Comparison of ENCODE assay signal across 11 cellular contexts in genomic region chr12:54005531-54005852, GRCh38. TPM values are rescaled to one million over a fixed set of nuclear protein-coding genes. Genes with fewer than 3 reads are reported as not detected.
DNase-seq lines count a peak whose midpoint lies in the region; ATAC-seq lines count a peak whose summit lies in the region.
"Had no signal": no experiment of that assay in that cellular context is flagged by ENCODE, and none has a peak within 500 bp of the region (broad histone marks: within the 10 kb centered on the region; RNA-seq: fewer than 3 reads in every experiment).

No MANE protein-coding gene starts in this region.

- H3K4me1 ChIP-seq in adipocyte (ENCODE audit: control insufficient read depth, insufficient read depth, low read length) (peaks cover 53% of the 10 kb centered on the region), aorta (ENCODE audit: control insufficient read depth in 1 of 2, insufficient read depth in 2 of 2, low read length in 2 of 2) (no peaks in the 10 kb centered on the region)
- H3K4me1 ChIP-seq in naive thymus-derived CD4-positive, alpha-beta T cell (ENCODE audit: control insufficient read depth in 2 of 2, insufficient read depth in 2 of 2, low read length in 2 of 2), result peaks cover 7 to 17% of the 10 kb centered on the region in 2 donors

- H3K9me3 ChIP-seq in adipocyte (ENCODE audit: control insufficient read depth, low read length) (no peaks in the 10 kb centered on the region), aorta (ENCODE audit: control insufficient read depth, low read length) (no peaks in the 10 kb centered on the region)
- H3K9me3 ChIP-seq in naive thymus-derived CD4-positive, alpha-beta T cell (ENCODE audit: control insufficient read depth in 2 of 3, low read length in 3 of 3), result no peaks in the 10 kb centered on the region
- H3K9me3 ChIP-seq: left ventricle myocardium inferior had no signal

- H3K36me3 ChIP-seq in adipocyte (ENCODE audit: control insufficient read depth, insufficient read depth, low read length, severe bottlenecking) (peaks cover 6% of the 10 kb centered on the region), aorta (ENCODE audit: control insufficient read depth in 1 of 2, insufficient read depth in 2 of 2, low read length in 1 of 2) (no peaks in the 10 kb centered on the region)
- no peaks in the 10 kb centered on the region for H3K36me3 ChIP-seq in naive thymus-derived CD4-positive, alpha-beta T cell (ENCODE audit: control insufficient read depth in 2 of 3, insufficient read depth in 3 of 3, low read length in 3 of 3)
- H3K36me3 ChIP-seq: BLaER1 treated with 17β-estradiol and CSF1 and Interleukin-3, amounts not matched to agents 10 nM and 100 nM; left ventricle myocardium inferior had no signal

- no peak overlapping the region for H3K27ac ChIP-seq in naive thymus-derived CD4-positive, alpha-beta T cell (ENCODE audit: low read depth, low read length)
- no peak overlapping the region for H3K27ac ChIP-seq in aorta (ENCODE audit: low read depth in 1 of 2, low read length in 2 of 2)
- H3K27ac ChIP-seq: BLaER1 treated with 17β-estradiol and CSF1 and Interleukin-3, amounts not matched to agents 10 nM and 100 nM; left ventricle myocardium inferior had no signal

- no peaks in the 10 kb centered on the region for H3K9me3 Mint-ChIP-seq in stimulated activated naive CD8-positive, alpha-beta T cell treated with anti-CD3 and anti-CD28 coated beads, Interleukin-15, amount 100 ng/mL, for 72 hours
- H3K9me3 Mint-ChIP-seq in naive thymus-derived CD4-positive, alpha-beta T cell, result peaks cover 0 to 2% (median 0%) of the 10 kb centered on the region in 11 donors

- intact Hi-C loops in naive thymus-derived CD4-positive, alpha-beta T cell (cut with micrococcal nuclease), result loop anchor here (5.0 to 10.0 kb wide), 2 partner anchors 132 to 369 kb away; no protein-coding TSS in a partner anchor
- intact Hi-C loops in aorta (cut with DNase I), result loop anchor here in 1 of 2 donors (5.0 kb wide), 1 partner anchor 202 kb away; no protein-coding TSS in a partner anchor

- H3K27ac Mint-ChIP-seq in stimulated activated naive CD8-positive, alpha-beta T cell treated with anti-CD3 and anti-CD28 coated beads, Interleukin-15, amount 100 ng/mL, for 72 hours, result no peak overlapping the region
- H3K27ac Mint-ChIP-seq in naive thymus-derived CD4-positive, alpha-beta T cell, result peak overlapping the region in 2 of 9 donors; percentile 6 to 42

- H3K9ac ChIP-seq in adipocyte (ENCODE audit: low read length), result peak overlapping the region; percentile 96

- peaks cover 39% of the 10 kb centered on the region for H3K4me1 Mint-ChIP-seq in stimulated activated naive CD8-positive, alpha-beta T cell treated with anti-CD3 and anti-CD28 coated beads, Interleukin-15, amount 100 ng/mL, for 72 hours
- H3K4me1 Mint-ChIP-seq in naive thymus-derived CD4-positive, alpha-beta T cell, result peaks cover 6 to 50% (median 23%) of the 10 kb centered on the region in 7 donors

- ATAC-seq in stimulated activated naive CD8-positive, alpha-beta T cell treated with anti-CD3 and anti-CD28 coated beads, Interleukin-15, amount 100 ng/mL, for 72 hours, result no peak
- no peak for ATAC-seq in stimulated activated naive CD8-positive, alpha-beta T cell treated with anti-CD3 and anti-CD28 coated beads, Interleukin-15, Interleukin-2, amounts not matched to agents 100 U/mL and 50 U/mL, for 24 hours
- no peak for ATAC-seq in naive thymus-derived CD4-positive, alpha-beta T cell
- ATAC-seq in aorta (ENCODE audit: low FRiP score) (no peak), HG03159 (IDR thresholded peaks at IDR 0.05; ENCODE audit: unreplicated experiment) (no peak)

- CTCF ChIA-PET in naive thymus-derived CD4-positive, alpha-beta T cell (lab: Charles Lee), result interaction anchor here (0.6 to 7.0 kb wide), 9 partner anchors 11 to 441 kb away, joined by 3 to 71 read pairs (median 6); partner anchors contain the start of gene SMUG1

- POLR2A ChIA-PET in naive thymus-derived CD4-positive, alpha-beta T cell (lab: Charles Lee), result interaction anchor here (0.7 kb wide), 1 partner anchor 210 kb away, joined by 3 read pairs; no protein-coding TSS in a partner anchor

- no peaks in the 10 kb centered on the region for H3K36me3 Mint-ChIP-seq in naive thymus-derived CD4-positive, alpha-beta T cell

- peak overlapping the region; percentile 86 for H3K4me3 ChIP-seq in adipocyte (ENCODE audit: low read length)
- H3K4me3 ChIP-seq in naive thymus-derived CD4-positive, alpha-beta T cell (ENCODE audit: low read length), result no peak overlapping the region
- H3K4me3 ChIP-seq in aorta (ENCODE audit: low read length in 2 of 2), result no peak overlapping the region

- H3K4me3 Mint-ChIP-seq in stimulated activated naive CD8-positive, alpha-beta T cell treated with anti-CD3 and anti-CD28 coated beads, Interleukin-15, amount 100 ng/mL, for 72 hours, result peak overlapping the region; percentile 2 to 6
- peak overlapping the region in 8 of 10 donors; percentile 15 to 91 (median 82) for H3K4me3 Mint-ChIP-seq in naive thymus-derived CD4-positive, alpha-beta T cell

- H3K27me3 ChIP-seq in adipocyte (replicated peaks; ENCODE audit: control insufficient read depth, insufficient read depth, low read length), result no peaks in the 10 kb centered on the region
- H3K27me3 ChIP-seq in naive thymus-derived CD4-positive, alpha-beta T cell (ENCODE audit: control insufficient read depth in 2 of 2, insufficient read depth in 2 of 2, low read length in 2 of 2), result peaks cover 19 to 76% of the 10 kb centered on the region in 2 donors
- no peaks in the 10 kb centered on the region for H3K27me3 ChIP-seq in aorta (ENCODE audit: control insufficient read depth in 1 of 2, insufficient read depth in 2 of 2, low read length in 1 of 2)

- peaks cover 100% of the 10 kb centered on the region for H3K27me3 Mint-ChIP-seq in stimulated activated naive CD8-positive, alpha-beta T cell treated with anti-CD3 and anti-CD28 coated beads, Interleukin-15, amount 100 ng/mL, for 72 hours
- peaks cover 89 to 97% (median 93%) of the 10 kb centered on the region in 5 donors for H3K27me3 Mint-ChIP-seq in naive thymus-derived CD4-positive, alpha-beta T cell

- WGBS in aorta, 2 donors, result 14 to 16% methylated on average over 26 of the region's 26 CpGs

- no peak for DNase-seq in stimulated activated naive CD8-positive, alpha-beta T cell treated with anti-CD3 and anti-CD28 coated beads, Interleukin-15, amount 100 ng/mL, for 72 hours
- DNase-seq in stimulated activated naive CD8-positive, alpha-beta T cell treated with anti-CD3 and anti-CD28 coated beads, Interleukin-15, Interleukin-2, amounts not matched to agents 100 U/mL and 50 U/mL, for 24 hours, result no peak
- DNase-seq in adipocyte (ENCODE audit: low read depth) (no peak), aorta (peak; percentile 41 to 80), C1 segment of cervical spinal cord (lab: John Stamatoyannopoulos, UW) (no peak)
- DNase-seq in naive thymus-derived CD4-positive, alpha-beta T cell, result no peak
- DNase-seq in activated effector memory CD4-positive, alpha-beta T cell treated with anti-CD3 and anti-CD28 coated beads, Interleukin-2, amount 50 U/mL, for 16 hours, result no peak

RNA-seq across cellular contexts. Expression of gene HOXC8, which starts 3.3 kb away (rescaled TPM):
- not detected for total RNA-seq in naive thymus-derived CD4-positive, alpha-beta T cell
- not detected for polyA plus RNA-seq in naive thymus-derived CD4-positive, alpha-beta T cell
- total RNA-seq in aorta, result 1 to 10 TPM; 4.2 to 6.4 TPM
- under 1 TPM in 1 of 2 donors, not detected in 1; 0.75 TPM for polyA plus RNA-seq in aorta
- total RNA-seq: left ventricle myocardium inferior had no signal

RNA-seq across cellular contexts. Expression of gene HOXC9, which starts 5.5 kb away (rescaled TPM):
- total RNA-seq in naive thymus-derived CD4-positive, alpha-beta T cell, result not detected
- polyA plus RNA-seq in naive thymus-derived CD4-positive, alpha-beta T cell, result not detected
- 1 to 10 TPM; 2.6 to 9.0 TPM for total RNA-seq in aorta
- under 1 TPM in 1 of 2 donors, not detected in 1; 0.38 TPM for polyA plus RNA-seq in aorta
- total RNA-seq: left ventricle myocardium inferior had no signal

RNA-seq across cellular contexts. Expression of gene HOXC10, which starts 20.5 kb away (rescaled TPM):
- not detected for total RNA-seq in naive thymus-derived CD4-positive, alpha-beta T cell
- not detected for polyA plus RNA-seq in naive thymus-derived CD4-positive, alpha-beta T cell
- total RNA-seq in aorta, result 10 to 100 TPM in 1 of 2 donors, 1 to 10 TPM in 1; 1.6 to 32.0 TPM
- 1 to 10 TPM in 1 of 2 donors, not detected in 1; 3.6 TPM for polyA plus RNA-seq in aorta
- total RNA-seq: left ventricle myocardium inferior, omental fat pad had no signal

RNA-seq across cellular contexts. Expression of gene HOXC6, which starts 22.7 kb away (rescaled TPM):
- not detected for total RNA-seq in naive thymus-derived CD4-positive, alpha-beta T cell
- polyA plus RNA-seq in naive thymus-derived CD4-positive, alpha-beta T cell, result not detected
- 10 to 100 TPM; 14.7 to 17.1 TPM for total RNA-seq in aorta
- polyA plus RNA-seq in aorta, result 1 to 10 TPM; 1.5 to 3.3 TPM
- total RNA-seq: left ventricle myocardium inferior had no signal

RNA-seq across cellular contexts. Expression of gene HOXC5, which starts 27.4 kb away (rescaled TPM):
- not detected for total RNA-seq in naive thymus-derived CD4-positive, alpha-beta T cell
- not detected for polyA plus RNA-seq in naive thymus-derived CD4-positive, alpha-beta T cell
- 1 to 10 TPM; 3.8 to 3.9 TPM for total RNA-seq in aorta
- polyA plus RNA-seq in aorta, result not detected
- total RNA-seq: left ventricle myocardium inferior had no signal

Comparison
In these comparisons a context has a peak if more than half of its experiments do, and no peak if none do; other contexts are left out.
1. DNase-seq: peak in aorta (2 of 2); none in stimulated activated naive CD8-positive, alpha-beta T cell treated with anti-CD3 and anti-CD28 coated beads, Interleukin-15, amount 100 ng/mL, for 72 hours (0 of 2), stimulated activated naive CD8-positive, alpha-beta T cell treated with anti-CD3 and anti-CD28 coated beads, Interleukin-15, Interleukin-2, amounts not matched to agents 100 U/mL and 50 U/mL, for 24 hours (single experiment), adipocyte (single experiment), naive thymus-derived CD4-positive, alpha-beta T cell (0 of 9), activated effector memory CD4-positive, alpha-beta T cell treated with anti-CD3 and anti-CD28 coated beads, Interleukin-2, amount 50 U/mL, for 16 hours (single experiment) and C1 segment of cervical spinal cord (0 of 14).
2. RNA of gene HOXC8, which starts 3.3 kb away (total RNA-seq): 4.2 to 6.4 TPM in aorta; not detected in naive thymus-derived CD4-positive, alpha-beta T cell; every median in the first group is over 4 times any median in the second.